ENCODE assay signal across 7 cellular contexts in genomic region chr6:63307581-63308246, GRCh38. TPM values are rescaled to one million over a fixed set of nuclear protein-coding genes. Genes with fewer than 3 reads are reported as not detected.
DNase-seq lines count a peak whose midpoint lies in the region; ATAC-seq and TF ChIP-seq lines count a peak whose summit lies in the region.

No MANE protein-coding gene starts in this region.

- H3K4me1 Mint-ChIP-seq in activated CD4-positive, alpha-beta T cell treated with anti-CD3 and anti-CD28 coated beads for 36 hours: no peaks in the 10 kb centered on the region

- H3K27me3 Mint-ChIP-seq in activated CD4-positive, alpha-beta T cell treated with anti-CD3 and anti-CD28 coated beads for 36 hours: peaks cover 3% of the 10 kb centered on the region

- H3K27ac Mint-ChIP-seq in activated CD4-positive, alpha-beta T cell treated with anti-CD3 and anti-CD28 coated beads for 36 hours: no peak overlapping the region

- no peak overlapping the region for H3K4me3 ChIP-seq in GM12864 (ENCODE audit: low read depth, low read length)
- H3K4me3 ChIP-seq in HL-60 (replicated peaks; ENCODE audit: insufficient read depth, low read length): no peak overlapping the region

- intact Hi-C loops in sciatic nerve (cut with DNase I): no loop called here
- intact Hi-C loops in activated CD4-positive, alpha-beta T cell treated with anti-CD3 and anti-CD28 coated beads for 36 hours (cut with DNase I, micrococcal nuclease): loop anchor here in 1 of 2 experiments (5.0 kb wide), 1 partner anchor 455 kb away; no protein-coding TSS in a partner anchor

- CTCF ChIA-PET in activated CD4-positive, alpha-beta T cell treated with anti-CD3 and anti-CD28 coated beads for 36 hours (lab: Charles Lee): interaction anchor here (1.6 kb wide), 1 partner anchor 457 kb away, joined by 6 read pairs; no protein-coding TSS in a partner anchor

- DNase-seq in GM12864 (ENCODE audit: low read depth) (peak; percentile 26), HL-60 (ENCODE audit: low read depth in 1 of 2, low spot score in 1 of 2) (peak; percentile 1 to 37), SHP77 (lab: John Stamatoyannopoulos, UW) (peak; percentile 7 to 32), germinal center (ENCODE audit: low spot score) (peak; percentile 5), sciatic nerve (ENCODE audit: low spot score) (no peak)
- no peak for DNase-seq in activated CD4-positive, alpha-beta T cell treated with anti-CD3 and anti-CD28 coated beads for 36 hours

- H3K27me3 ChIP-seq in HL-60 (ENCODE audit: insufficient read depth, poor library complexity, severe bottlenecking): no peaks in the 10 kb centered on the region

- H3K9me3 Mint-ChIP-seq in activated CD4-positive, alpha-beta T cell treated with anti-CD3 and anti-CD28 coated beads for 36 hours (ENCODE audit: low read depth): no peaks in the 10 kb centered on the region

- no peak overlapping the region for H3K27ac ChIP-seq in HL-60 (replicated peaks)

- POLR2A ChIA-PET in activated CD4-positive, alpha-beta T cell treated with anti-CD3 and anti-CD28 coated beads for 36 hours (lab: Charles Lee): interaction anchor here (0.7 kb wide), 1 partner anchor 1116 kb away, joined by 3 read pairs; no protein-coding TSS in a partner anchor

- TF ChIP-seq CTCF in GM12864 (IDR thresholded peaks at IDR 0.05; ENCODE audit: low read depth, low read length, missing control alignments): peak; percentile 56
- peak; percentile 31 for TF ChIP-seq CTCF in HL-60 (IDR thresholded peaks at IDR 0.05; ENCODE audit: insufficient read depth, low read length)

- H3K36me3 Mint-ChIP-seq in activated CD4-positive, alpha-beta T cell treated with anti-CD3 and anti-CD28 coated beads for 36 hours (ENCODE audit: low read depth): no peaks in the 10 kb centered on the region

- peak; percentile 98 for ATAC-seq in GM21529 (IDR thresholded peaks at IDR 0.05; ENCODE audit: unreplicated experiment)
- ATAC-seq in sciatic nerve: no peak
- no peak for ATAC-seq in activated CD4-positive, alpha-beta T cell treated with anti-CD3 and anti-CD28 coated beads for 36 hours

- no peak overlapping the region for H3K4me3 Mint-ChIP-seq in activated CD4-positive, alpha-beta T cell treated with anti-CD3 and anti-CD28 coated beads for 36 hours

RNA-seq across cellular contexts. Expression of gene LGSN, which starts 12.1 kb away (rescaled TPM):
- total RNA-seq in sciatic nerve: not detected
- not detected for total RNA-seq in activated CD4-positive, alpha-beta T cell treated with anti-CD3 and anti-CD28 coated beads for 36 hours

Comparison
In these comparisons a context has a peak if more than half of its experiments do, and no peak if none do; other contexts are left out.
1. DNase-seq: peak in GM12864 (single experiment), HL-60 (2 of 2), SHP77 (2 of 2) and germinal center (single experiment); none in sciatic nerve (single experiment) and activated CD4-positive, alpha-beta T cell treated with anti-CD3 and anti-CD28 coated beads for 36 hours (single experiment).